11 cellular contexts compared by ENCODE assay signal in the genomic region with DNA sequence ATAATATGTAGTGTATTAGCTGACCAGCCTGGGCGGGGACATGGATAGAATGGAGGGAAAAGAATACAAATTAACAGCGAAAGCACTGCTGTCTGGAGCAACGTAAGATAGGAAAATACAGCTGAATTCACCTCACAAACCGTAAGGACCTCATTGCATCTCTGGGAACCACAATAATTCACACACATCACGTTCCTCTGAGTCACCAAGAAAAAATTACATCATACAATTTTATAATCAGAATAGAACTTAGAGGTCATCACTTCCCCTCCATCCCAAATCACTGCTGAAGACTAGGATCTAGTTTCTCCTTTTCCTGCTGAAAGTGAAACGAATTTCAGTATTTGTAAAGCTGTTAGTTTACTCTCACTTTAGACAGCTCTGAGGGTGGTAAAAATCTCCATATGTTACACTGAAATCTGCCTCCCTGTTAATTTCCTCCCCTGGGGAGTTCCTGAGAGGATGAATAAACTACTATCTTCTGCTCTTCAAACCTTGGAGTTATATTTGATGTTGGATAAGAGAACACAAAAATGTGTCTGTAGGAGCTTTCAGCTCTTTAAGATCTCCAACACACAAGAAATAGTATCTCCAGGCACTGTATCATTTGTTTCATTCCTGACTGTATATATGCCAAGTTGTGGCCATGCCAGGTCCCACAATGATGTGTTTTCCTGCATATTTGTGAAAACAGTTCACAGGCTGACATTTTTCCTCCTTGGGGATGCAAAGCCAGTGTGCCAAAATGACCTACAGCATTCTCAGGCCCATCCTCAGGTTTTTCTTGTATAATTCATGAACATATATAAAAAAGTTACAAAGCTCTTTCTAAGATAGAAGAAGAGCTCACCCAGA.
DNase-seq lines count a peak whose midpoint lies in the region; ATAC-seq and TF ChIP-seq lines count a peak whose summit lies in the region.
"Had no signal": no experiment of that assay in that cellular context is flagged by ENCODE, and none has a peak within 500 bp of the region (broad histone marks: within the 10 kb centered on the region; RNA-seq: fewer than 3 reads in every experiment).

No MANE protein-coding gene starts in this region.

- 40% methylated on average over 5 of the region's 6 CpGs for WGBS in mesenchymal stem cell
- WGBS in testis, 2 donors, result 65 to 68% methylated on average over 6 of the region's 6 CpGs

- TF ChIP-seq POLR2A in testis (IDR thresholded peaks at IDR 0.05) (no peak), erythroblast (IDR thresholded peaks at IDR 0.05; ENCODE audit: low read length) (no peak)

- no peak overlapping the region for H3K4me3 ChIP-seq in choroid plexus epithelial cell (ENCODE audit: low read depth, low read length)
- peak overlapping the region in 1 of 2 experiments; percentile 40 for H3K4me3 ChIP-seq in mesenchymal stem cell (ENCODE audit: insufficient read depth in 1 of 2, low read depth in 1 of 2, low read length in 2 of 2)
- H3K4me3 ChIP-seq in testis, result no peak overlapping the region

- H3K9me3 ChIP-seq in mesenchymal stem cell (ENCODE audit: control insufficient read depth, low read length) (no peaks in the 10 kb centered on the region), testis (no peaks in the 10 kb centered on the region)
- H3K9me3 ChIP-seq: Caco-2 had no signal

- ATAC-seq in HG03196 (IDR thresholded peaks at IDR 0.05; ENCODE audit: unreplicated experiment), result no peak

- H3K4me2 ChIP-seq in mesenchymal stem cell (ENCODE audit: low read length, poor library complexity, severe bottlenecking), result peak overlapping the region; percentile 27

- no peak overlapping the region for H4K91ac ChIP-seq in mesenchymal stem cell (ENCODE audit: low read length)

- no peak for TF ChIP-seq CTCF in choroid plexus epithelial cell (conservative IDR thresholded peaks at IDR 0.05; ENCODE audit: low read depth, low read length)
- TF ChIP-seq CTCF in testis (IDR thresholded peaks at IDR 0.05), result no peak

- H3K36me3 ChIP-seq in mesenchymal stem cell (ENCODE audit: control insufficient read depth in 1 of 2, insufficient read depth in 2 of 2, low read depth in 1 of 2, low read length in 2 of 2), result no peaks in the 10 kb centered on the region
- no peaks in the 10 kb centered on the region for H3K36me3 ChIP-seq in testis (ENCODE audit: low read depth, missing control alignments)

- peak overlapping the region; percentile 61 for H2AFZ ChIP-seq in mesenchymal stem cell (ENCODE audit: low read depth, low read length)

- H3K18ac ChIP-seq in mesenchymal stem cell (ENCODE audit: low read depth in 1 of 2, low read length in 2 of 2), result peak overlapping the region in 1 of 2 experiments; percentile 81

- no peak overlapping the region for H2BK120ac ChIP-seq in mesenchymal stem cell (ENCODE audit: low read depth, low read length)

- no peak overlapping the region for H2AK5ac ChIP-seq in mesenchymal stem cell (ENCODE audit: low read length, severe bottlenecking)

- intact Hi-C loops in testis (cut with DNase I; ENCODE audit: low total_unique reads), result no loop called here

- H3K27ac ChIP-seq in mesenchymal stem cell (ENCODE audit: low read length, poor library complexity, severe bottlenecking), result peak overlapping the region; percentile 65
- H3K27ac ChIP-seq in testis, result no peak overlapping the region

- H3K4me1 ChIP-seq in mesenchymal stem cell (ENCODE audit: control insufficient read depth, insufficient read depth, low read depth, low read length), result no peaks in the 10 kb centered on the region
- H3K4me1 ChIP-seq in testis, result no peaks in the 10 kb centered on the region
- H3K4me1 ChIP-seq: Caco-2 had no signal

- DNase-seq in AG20443 (ENCODE audit: low spot score), result peak; percentile 57
- DNase-seq in M059J (ENCODE audit: low read depth), result peak; percentile 61
- DNase-seq in choroid plexus epithelial cell (ENCODE audit: low read depth), result peak; percentile 72
- peak; percentile 58 for DNase-seq in mesenchymal stem cell
- DNase-seq in activated CD8-positive, alpha-beta memory T cell treated with anti-CD3 and anti-CD28 coated beads, Interleukin-2, amount 50 U/mL, for 48 hours, result no peak
- no peak for DNase-seq in testis
- DNase-seq in erythroblast (lab: John Stamatoyannopoulos, UW), result no peak
- DNase-seq: activated CD8-positive, alpha-beta memory T cell treated with anti-CD3 and anti-CD28 coated beads for 24 hours; Caco-2; KG1 had no signal

- peak overlapping the region in 1 of 2 experiments; percentile 11 for H3K4ac ChIP-seq in mesenchymal stem cell (ENCODE audit: low read depth in 1 of 2, low read length in 2 of 2)

- no peak overlapping the region for H2BK15ac ChIP-seq in mesenchymal stem cell (ENCODE audit: low read depth, poor library complexity, severe bottlenecking)

- H3K23ac ChIP-seq in mesenchymal stem cell (ENCODE audit: low read length in 2 of 2), result no peak overlapping the region

- H3K14ac ChIP-seq in mesenchymal stem cell (ENCODE audit: low read length in 2 of 2), result no peak overlapping the region

- H3K79me1 ChIP-seq in mesenchymal stem cell (replicated peaks; ENCODE audit: low read length, poor library complexity, severe bottlenecking), result no peaks in the 10 kb centered on the region

- peak overlapping the region; percentile 60 for H3K9ac ChIP-seq in mesenchymal stem cell (ENCODE audit: low read length)

- H4K8ac ChIP-seq in mesenchymal stem cell (ENCODE audit: low read length), result no peak overlapping the region

- no peak overlapping the region for H2BK5ac ChIP-seq in mesenchymal stem cell (ENCODE audit: low read depth, low read length, poor library complexity, severe bottlenecking)

- H2BK12ac ChIP-seq in mesenchymal stem cell (ENCODE audit: low read length in 2 of 2), result peak overlapping the region in 1 of 2 experiments; percentile 42

- no peaks in the 10 kb centered on the region for H3K27me3 ChIP-seq in mesenchymal stem cell (ENCODE audit: control insufficient read depth in 1 of 2, insufficient read depth in 1 of 2, low read length in 2 of 2)
- no peaks in the 10 kb centered on the region for H3K27me3 ChIP-seq in testis

Comparison
In these comparisons a context has a peak if more than half of its experiments do, and no peak if none do; other contexts are left out.
1. DNase-seq: peak in AG20443 (single experiment), M059J (single experiment), choroid plexus epithelial cell (single experiment) and mesenchymal stem cell (single experiment); none in activated CD8-positive, alpha-beta memory T cell treated with anti-CD3 and anti-CD28 coated beads, Interleukin-2, amount 50 U/mL, for 48 hours (single experiment), testis (single experiment) and erythroblast (0 of 2).